ENCODE assay signal across 1 cellular context in the genomic region with DNA sequence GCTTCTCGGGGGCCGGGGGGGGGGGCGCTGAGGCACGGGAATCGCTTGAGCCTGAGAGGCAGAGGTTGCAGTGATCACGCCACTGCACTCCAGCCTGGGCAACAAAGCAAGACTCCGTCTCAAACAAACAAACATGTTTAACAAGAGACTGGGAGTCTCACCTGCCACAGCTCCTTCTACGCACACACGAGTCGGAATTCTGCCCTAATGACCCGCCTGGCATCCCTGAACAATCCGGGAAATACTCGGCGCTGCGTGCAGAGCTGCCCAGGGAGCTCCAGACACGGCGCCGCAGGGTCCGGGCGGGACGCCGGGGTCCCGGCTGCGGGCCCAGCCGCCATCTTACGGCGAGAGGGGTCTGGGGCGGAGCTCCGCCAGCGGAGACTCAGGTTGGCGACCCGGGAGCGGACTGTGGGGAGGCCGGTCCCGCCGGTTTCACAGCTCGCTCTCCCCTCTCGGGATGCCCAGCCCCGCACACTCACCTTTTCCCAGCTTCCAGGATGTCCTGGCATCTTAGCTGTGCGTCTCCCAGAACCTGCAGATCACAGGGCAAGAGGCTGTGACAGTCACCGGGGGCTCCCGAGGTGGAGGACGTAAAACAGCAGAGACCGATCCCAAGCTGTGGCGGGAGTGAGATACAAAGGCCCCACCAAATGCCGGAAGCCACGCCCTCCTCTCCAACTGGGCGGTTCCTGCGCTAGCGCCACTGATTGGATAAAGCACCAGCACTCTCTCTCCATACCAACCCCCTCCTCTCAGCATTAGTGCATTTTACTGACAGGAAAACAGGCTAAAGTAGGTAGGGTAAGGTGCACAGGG.
TF ChIP-seq lines count a peak whose summit lies in the region.

No MANE protein-coding gene starts in this region.

TF ChIP-seq in HepG2, 621 proteins besides CTCF, POLR2A, EP300 and RAD21 (continued from another document and continues in another):
- TF ChIP-seq, protein P1, sequence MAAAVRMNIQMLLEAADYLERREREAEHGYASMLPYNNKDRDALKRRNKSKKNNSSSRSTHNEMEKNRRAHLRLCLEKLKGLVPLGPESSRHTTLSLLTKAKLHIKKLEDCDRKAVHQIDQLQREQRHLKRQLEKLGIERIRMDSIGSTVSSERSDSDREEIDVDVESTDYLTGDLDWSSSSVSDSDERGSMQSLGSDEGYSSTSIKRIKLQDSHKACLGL (CRISPR knock-in tag; IDR thresholded peaks at IDR 0.05) = 0 out of 2 replicates have a peak, but pooled peaks have one; percentile 24
- TF ChIP-seq, protein P2, sequence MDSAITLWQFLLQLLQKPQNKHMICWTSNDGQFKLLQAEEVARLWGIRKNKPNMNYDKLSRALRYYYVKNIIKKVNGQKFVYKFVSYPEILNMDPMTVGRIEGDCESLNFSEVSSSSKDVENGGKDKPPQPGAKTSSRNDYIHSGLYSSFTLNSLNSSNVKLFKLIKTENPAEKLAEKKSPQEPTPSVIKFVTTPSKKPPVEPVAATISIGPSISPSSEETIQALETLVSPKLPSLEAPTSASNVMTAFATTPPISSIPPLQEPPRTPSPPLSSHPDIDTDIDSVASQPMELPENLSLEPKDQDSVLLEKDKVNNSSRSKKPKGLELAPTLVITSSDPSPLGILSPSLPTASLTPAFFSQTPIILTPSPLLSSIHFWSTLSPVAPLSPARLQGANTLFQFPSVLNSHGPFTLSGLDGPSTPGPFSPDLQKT (CRISPR knock-in tag; IDR thresholded peaks at IDR 0.05; ENCODE audit: borderline replicate concordance) = no peak
- TF ChIP-seq ZNF773 (CRISPR knock-in tag; IDR thresholded peaks at IDR 0.05; ENCODE audit: borderline replicate concordance) (no peak), ZNF329 (CRISPR knock-in tag; IDR thresholded peaks at IDR 0.05; ENCODE audit: low read depth) (no peak), ZNF749 (CRISPR knock-in tag; IDR thresholded peaks at IDR 0.05; ENCODE audit: borderline replicate concordance) (no peak), SALL1 (CRISPR knock-in tag; IDR thresholded peaks at IDR 0.05) (peak; percentile 56), EEA1 (CRISPR knock-in tag; IDR thresholded peaks at IDR 0.05; ENCODE audit: borderline replicate concordance) (no peak), JDP2 (CRISPR knock-in tag; IDR thresholded peaks at IDR 0.05; ENCODE audit: borderline replicate concordance) (no peak), RFXAP (CRISPR knock-in tag; IDR thresholded peaks at IDR 0.05; ENCODE audit: borderline replicate concordance) (no peak), ZNF331 (CRISPR knock-in tag; IDR thresholded peaks at IDR 0.05) (no peak), ZZZ3 (CRISPR knock-in tag; IDR thresholded peaks at IDR 0.05; ENCODE audit: borderline replicate concordance) (peak; percentile 60; the same call in 1 of the 2 replicates), HNRNPH1 (optimal IDR thresholded peaks at IDR 0.05; ENCODE audit: low read depth, low read length) (no peak), GTF2F1 (IDR thresholded peaks at IDR 0.05; ENCODE audit: low read length) (no peak), NKX3-1 (CRISPR knock-in tag; IDR thresholded peaks at IDR 0.05) (no peak), MTF1 (CRISPR knock-in tag; IDR thresholded peaks at IDR 0.05) (0 out of 2 replicates have a peak, but pooled peaks have one; percentile 72), ZNF644 (CRISPR knock-in tag; IDR thresholded peaks at IDR 0.05; ENCODE audit: low read depth) (no peak), ELF3 (CRISPR knock-in tag; IDR thresholded peaks at IDR 0.05) (no peak), ZNF274 (CRISPR knock-in tag; IDR thresholded peaks at IDR 0.05) (peak; percentile 46; the same call in 1 of the 2 replicates), ERF (CRISPR knock-in tag; IDR thresholded peaks at IDR 0.05) (0 out of 2 replicates have a peak, but pooled peaks have one; percentile 33), SMAD9 (CRISPR knock-in tag; IDR thresholded peaks at IDR 0.05) (no peak), ATF7 (IDR thresholded peaks at IDR 0.05) (no peak), ATF7 (CRISPR knock-in tag; IDR thresholded peaks at IDR 0.05) (peak; percentile 50; the same call in 1 of the 2 replicates), MAF1 (CRISPR knock-in tag; IDR thresholded peaks at IDR 0.05; ENCODE audit: borderline replicate concordance) (no peak), CREM (IDR thresholded peaks at IDR 0.05) (no peak), CREM (CRISPR knock-in tag; IDR thresholded peaks at IDR 0.05) (no peak), MBNL3 (CRISPR knock-in tag; conservative IDR thresholded peaks at IDR 0.05) (no peak), SMC3 (IDR thresholded peaks at IDR 0.05; ENCODE audit: low read length) (no peak), NFIB (CRISPR knock-in tag; IDR thresholded peaks at IDR 0.05; ENCODE audit: borderline replicate concordance) (no peak), ZNF768 (CRISPR knock-in tag; IDR thresholded peaks at IDR 0.05) (peak; percentile 31; the same call in 1 of the 2 replicates), PCBP1 (IDR thresholded peaks at IDR 0.05; ENCODE audit: borderline replicate concordance, low read depth, low read length) (no peak), ZBTB7B (CRISPR knock-in tag; IDR thresholded peaks at IDR 0.05) (no peak), ZNF253 (CRISPR knock-in tag; IDR thresholded peaks at IDR 0.05; ENCODE audit: borderline replicate concordance) (no peak), SP2 (CRISPR knock-in tag; IDR thresholded peaks at IDR 0.05) (peak; percentile 18; the same call in 1 of the 2 replicates), FIP1L1 (IDR thresholded peaks at IDR 0.05; ENCODE audit: borderline replicate concordance, insufficient read depth, low read depth, low read length) (no peak), ZNF343 (CRISPR knock-in tag; IDR thresholded peaks at IDR 0.05) (no peak), ZNF761 (CRISPR knock-in tag; conservative IDR thresholded peaks at IDR 0.05) (peak; percentile 61; the same call in 1 of the 2 replicates), KDM2A (CRISPR knock-in tag; IDR thresholded peaks at IDR 0.05; ENCODE audit: borderline replicate concordance, low read depth) (peak; percentile 71; the same call in 1 of the 2 replicates), SSRP1 (CRISPR knock-in tag; IDR thresholded peaks at IDR 0.05) (no peak), THAP11 (CRISPR knock-in tag; IDR thresholded peaks at IDR 0.05) (0 out of 2 replicates have a peak, but pooled peaks have one; percentile 26), NFYC (CRISPR knock-in tag; IDR thresholded peaks at IDR 0.05) (peak; percentile 82)
- TF ChIP-seq, protein P3, sequence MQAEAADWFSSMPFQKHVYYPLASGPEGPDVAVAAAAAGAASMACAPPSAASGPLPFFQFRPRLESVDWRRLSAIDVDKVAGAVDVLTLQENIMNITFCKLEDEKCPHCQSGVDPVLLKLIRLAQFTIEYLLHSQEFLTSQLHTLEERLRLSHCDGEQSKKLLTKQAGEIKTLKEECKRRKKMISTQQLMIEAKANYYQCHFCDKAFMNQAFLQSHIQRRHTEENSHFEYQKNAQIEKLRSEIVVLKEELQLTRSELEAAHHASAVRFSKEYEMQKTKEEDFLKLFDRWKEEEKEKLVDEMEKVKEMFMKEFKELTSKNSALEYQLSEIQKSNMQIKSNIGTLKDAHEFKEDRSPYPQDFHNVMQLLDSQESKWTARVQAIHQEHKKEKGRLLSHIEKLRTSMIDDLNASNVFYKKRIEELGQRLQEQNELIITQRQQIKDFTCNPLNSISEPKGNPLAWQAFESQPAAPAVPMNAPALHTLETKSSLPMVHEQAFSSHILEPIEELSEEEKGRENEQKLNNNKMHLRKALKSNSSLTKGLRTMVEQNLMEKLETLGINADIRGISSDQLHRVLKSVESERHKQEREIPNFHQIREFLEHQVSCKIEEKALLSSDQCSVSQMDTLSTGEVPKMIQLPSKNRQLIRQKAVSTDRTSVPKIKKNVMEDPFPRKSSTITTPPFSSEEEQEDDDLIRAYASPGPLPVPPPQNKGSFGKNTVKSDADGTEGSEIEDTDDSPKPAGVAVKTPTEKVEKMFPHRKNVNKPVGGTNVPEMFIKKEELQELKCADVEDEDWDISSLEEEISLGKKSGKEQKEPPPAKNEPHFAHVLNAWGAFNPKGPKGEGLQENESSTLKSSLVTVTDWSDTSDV (CRISPR knock-in tag; IDR thresholded peaks at IDR 0.05) = no peak
- TF ChIP-seq, protein P4, sequence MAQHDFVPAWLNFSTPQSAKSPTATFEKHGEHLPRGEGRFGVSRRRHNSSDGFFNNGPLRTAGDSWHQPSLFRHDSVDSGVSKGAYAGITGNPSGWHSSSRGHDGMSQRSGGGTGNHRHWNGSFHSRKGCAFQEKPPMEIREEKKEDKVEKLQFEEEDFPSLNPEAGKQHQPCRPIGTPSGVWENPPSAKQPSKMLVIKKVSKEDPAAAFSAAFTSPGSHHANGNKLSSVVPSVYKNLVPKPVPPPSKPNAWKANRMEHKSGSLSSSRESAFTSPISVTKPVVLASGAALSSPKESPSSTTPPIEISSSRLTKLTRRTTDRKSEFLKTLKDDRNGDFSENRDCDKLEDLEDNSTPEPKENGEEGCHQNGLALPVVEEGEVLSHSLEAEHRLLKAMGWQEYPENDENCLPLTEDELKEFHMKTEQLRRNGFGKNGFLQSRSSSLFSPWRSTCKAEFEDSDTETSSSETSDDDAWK (CRISPR knock-in tag; IDR thresholded peaks at IDR 0.05) = no peak
- TF ChIP-seq, protein P5, sequence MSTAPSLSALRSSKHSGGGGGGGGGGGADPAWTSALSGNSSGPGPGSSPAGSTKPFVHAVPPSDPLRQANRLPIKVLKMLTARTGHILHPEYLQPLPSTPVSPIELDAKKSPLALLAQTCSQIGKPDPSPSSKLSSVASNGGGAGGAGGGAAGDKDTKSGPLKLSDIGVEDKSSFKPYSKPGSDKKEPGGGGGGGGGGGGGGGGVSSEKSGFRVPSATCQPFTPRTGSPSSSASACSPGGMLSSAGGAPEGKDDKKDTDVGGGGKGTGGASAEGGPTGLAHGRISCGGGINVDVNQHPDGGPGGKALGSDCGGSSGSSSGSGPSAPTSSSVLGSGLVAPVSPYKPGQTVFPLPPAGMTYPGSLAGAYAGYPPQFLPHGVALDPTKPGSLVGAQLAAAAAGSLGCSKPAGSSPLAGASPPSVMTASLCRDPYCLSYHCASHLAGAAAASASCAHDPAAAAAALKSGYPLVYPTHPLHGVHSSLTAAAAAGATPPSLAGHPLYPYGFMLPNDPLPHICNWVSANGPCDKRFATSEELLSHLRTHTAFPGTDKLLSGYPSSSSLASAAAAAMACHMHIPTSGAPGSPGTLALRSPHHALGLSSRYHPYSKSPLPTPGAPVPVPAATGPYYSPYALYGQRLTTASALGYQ (CRISPR knock-in tag; IDR thresholded peaks at IDR 0.05) = no peak; the same call in 1 of the 2 replicates
- TF ChIP-seq, protein P6, sequence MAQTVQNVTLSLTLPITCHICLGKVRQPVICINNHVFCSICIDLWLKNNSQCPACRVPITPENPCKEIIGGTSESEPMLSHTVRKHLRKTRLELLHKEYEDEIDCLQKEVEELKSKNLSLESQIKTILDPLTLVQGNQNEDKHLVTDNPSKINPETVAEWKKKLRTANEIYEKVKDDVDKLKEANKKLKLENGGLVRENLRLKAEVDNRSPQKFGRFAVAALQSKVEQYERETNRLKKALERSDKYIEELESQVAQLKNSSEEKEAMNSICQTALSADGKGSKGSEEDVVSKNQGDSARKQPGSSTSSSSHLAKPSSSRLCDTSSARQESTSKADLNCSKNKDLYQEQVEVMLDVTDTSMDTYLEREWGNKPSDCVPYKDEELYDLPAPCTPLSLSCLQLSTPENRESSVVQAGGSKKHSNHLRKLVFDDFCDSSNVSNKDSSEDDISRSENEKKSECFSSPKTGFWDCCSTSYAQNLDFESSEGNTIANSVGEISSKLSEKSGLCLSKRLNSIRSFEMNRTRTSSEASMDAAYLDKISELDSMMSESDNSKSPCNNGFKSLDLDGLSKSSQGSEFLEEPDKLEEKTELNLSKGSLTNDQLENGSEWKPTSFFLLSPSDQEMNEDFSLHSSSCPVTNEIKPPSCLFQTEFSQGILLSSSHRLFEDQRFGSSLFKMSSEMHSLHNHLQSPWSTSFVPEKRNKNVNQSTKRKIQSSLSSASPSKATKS (CRISPR knock-in tag; IDR thresholded peaks at IDR 0.05) = 0 out of 2 replicates have a peak, but pooled peaks have one; percentile 25
- TF ChIP-seq, protein P7, sequence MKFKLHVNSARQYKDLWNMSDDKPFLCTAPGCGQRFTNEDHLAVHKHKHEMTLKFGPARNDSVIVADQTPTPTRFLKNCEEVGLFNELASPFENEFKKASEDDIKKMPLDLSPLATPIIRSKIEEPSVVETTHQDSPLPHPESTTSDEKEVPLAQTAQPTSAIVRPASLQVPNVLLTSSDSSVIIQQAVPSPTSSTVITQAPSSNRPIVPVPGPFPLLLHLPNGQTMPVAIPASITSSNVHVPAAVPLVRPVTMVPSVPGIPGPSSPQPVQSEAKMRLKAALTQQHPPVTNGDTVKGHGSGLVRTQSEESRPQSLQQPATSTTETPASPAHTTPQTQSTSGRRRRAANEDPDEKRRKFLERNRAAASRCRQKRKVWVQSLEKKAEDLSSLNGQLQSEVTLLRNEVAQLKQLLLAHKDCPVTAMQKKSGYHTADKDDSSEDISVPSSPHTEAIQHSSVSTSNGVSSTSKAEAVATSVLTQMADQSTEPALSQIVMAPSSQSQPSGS (CRISPR knock-in tag; IDR thresholded peaks at IDR 0.05) = no peak; the same call in 1 of the 2 replicates
- TF ChIP-seq, protein P8, sequence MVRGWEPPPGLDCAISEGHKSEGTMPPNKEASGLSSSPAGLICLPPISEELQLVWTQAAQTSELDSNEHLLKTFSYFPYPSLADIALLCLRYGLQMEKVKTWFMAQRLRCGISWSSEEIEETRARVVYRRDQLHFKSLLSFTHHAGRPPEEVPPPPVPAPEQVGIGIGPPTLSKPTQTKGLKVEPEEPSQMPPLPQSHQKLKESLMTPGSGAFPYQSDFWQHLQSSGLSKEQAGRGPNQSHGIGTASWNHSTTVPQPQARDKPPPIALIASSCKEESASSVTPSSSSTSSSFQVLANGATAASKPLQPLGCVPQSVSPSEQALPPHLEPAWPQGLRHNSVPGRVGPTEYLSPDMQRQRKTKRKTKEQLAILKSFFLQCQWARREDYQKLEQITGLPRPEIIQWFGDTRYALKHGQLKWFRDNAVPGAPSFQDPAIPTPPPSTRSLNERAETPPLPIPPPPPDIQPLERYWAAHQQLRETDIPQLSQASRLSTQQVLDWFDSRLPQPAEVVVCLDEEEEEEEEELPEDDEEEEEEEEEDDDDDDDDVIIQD (CRISPR knock-in tag; IDR thresholded peaks at IDR 0.05; ENCODE audit: low read depth) = no peak; the same call in 1 of the 2 replicates
- TF ChIP-seq, protein P9, sequence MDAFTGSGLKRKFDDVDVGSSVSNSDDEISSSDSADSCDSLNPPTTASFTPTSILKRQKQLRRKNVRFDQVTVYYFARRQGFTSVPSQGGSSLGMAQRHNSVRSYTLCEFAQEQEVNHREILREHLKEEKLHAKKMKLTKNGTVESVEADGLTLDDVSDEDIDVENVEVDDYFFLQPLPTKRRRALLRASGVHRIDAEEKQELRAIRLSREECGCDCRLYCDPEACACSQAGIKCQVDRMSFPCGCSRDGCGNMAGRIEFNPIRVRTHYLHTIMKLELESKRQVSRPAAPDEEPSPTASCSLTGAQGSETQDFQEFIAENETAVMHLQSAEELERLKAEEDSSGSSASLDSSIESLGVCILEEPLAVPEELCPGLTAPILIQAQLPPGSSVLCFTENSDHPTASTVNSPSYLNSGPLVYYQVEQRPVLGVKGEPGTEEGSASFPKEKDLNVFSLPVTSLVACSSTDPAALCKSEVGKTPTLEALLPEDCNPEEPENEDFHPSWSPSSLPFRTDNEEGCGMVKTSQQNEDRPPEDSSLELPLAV (CRISPR knock-in tag; conservative IDR thresholded peaks at IDR 0.05; ENCODE audit: low read depth) = no peak
- TF ChIP-seq, protein P10, sequence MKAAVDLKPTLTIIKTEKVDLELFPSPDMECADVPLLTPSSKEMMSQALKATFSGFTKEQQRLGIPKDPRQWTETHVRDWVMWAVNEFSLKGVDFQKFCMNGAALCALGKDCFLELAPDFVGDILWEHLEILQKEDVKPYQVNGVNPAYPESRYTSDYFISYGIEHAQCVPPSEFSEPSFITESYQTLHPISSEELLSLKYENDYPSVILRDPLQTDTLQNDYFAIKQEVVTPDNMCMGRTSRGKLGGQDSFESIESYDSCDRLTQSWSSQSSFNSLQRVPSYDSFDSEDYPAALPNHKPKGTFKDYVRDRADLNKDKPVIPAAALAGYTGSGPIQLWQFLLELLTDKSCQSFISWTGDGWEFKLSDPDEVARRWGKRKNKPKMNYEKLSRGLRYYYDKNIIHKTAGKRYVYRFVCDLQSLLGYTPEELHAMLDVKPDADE (CRISPR knock-in tag; IDR thresholded peaks at IDR 0.05) = no peak
